In the genomic region with DNA sequence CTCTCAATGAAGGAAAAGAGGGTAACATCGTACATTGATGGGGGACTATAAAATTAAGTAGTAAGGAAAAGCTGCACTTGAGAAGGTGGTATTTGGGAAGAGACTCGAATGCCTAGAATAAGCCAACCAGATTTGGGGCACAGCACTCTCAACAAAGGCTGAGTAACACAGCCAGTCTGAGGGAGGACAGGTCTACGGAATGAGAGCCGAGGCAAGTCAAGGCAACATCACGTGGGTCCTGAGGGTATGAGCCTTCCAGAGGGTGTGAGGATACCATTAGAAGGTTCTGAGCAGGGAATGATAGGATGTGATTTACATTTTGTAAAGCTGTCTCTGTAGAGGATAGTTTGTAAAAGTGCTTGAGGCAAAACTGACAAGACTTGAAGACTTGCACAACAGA, we compare ENCODE assay signal across 28 cellular contexts.
"Had no signal": no experiment of that assay in that cellular context is flagged by ENCODE, and none has a peak within 500 bp of the region (broad histone marks: within the 10 kb centered on the region; RNA-seq: fewer than 3 reads in every experiment).

No MANE protein-coding gene starts in this region.

- H3K27ac ChIP-seq: ascending aorta, body of pancreas, KMS-11, RWPE1, SJCRH30, VCaP had no signal

- H3K4me1 ChIP-seq: ascending aorta, body of pancreas had no signal

- H3K4me2 ChIP-seq: KMS-11, SK-N-SH had no signal

- H3K9me3 ChIP-seq: body of pancreas, SK-N-SH had no signal

- H3K4me3 ChIP-seq: ascending aorta, body of pancreas, SJCRH30 had no signal

- ATAC-seq: activated naive CD4-positive, alpha-beta T cell treated with anti-CD3 and anti-CD28 coated beads, Interleukin-2, amount 50 U/mL, for 72 hours; activated naive CD8-positive, alpha-beta T cell treated with anti-CD3 and anti-CD28 coated beads, Interleukin-2, amount 50 U/mL, for 24 hours; activated T-cell treated with anti-CD3 and anti-CD28 coated beads, Interleukin-2, amount 50 U/mL, for 4 hours; body of pancreas; Panc1 had no signal

- H3K27me3 Mint-ChIP-seq: activated naive CD8-positive, alpha-beta T cell treated with anti-CD3 and anti-CD28 coated beads, Interleukin-2, amount 50 U/mL, for 24 hours; central memory CD8-positive, alpha-beta T cell had no signal

- H3K36me3 ChIP-seq: ascending aorta, SJCRH30 had no signal

- H3K4me3 Mint-ChIP-seq: activated naive CD8-positive, alpha-beta T cell treated with anti-CD3 and anti-CD28 coated beads, Interleukin-2, amount 50 U/mL, for 24 hours; activated T-cell treated with anti-CD3 and anti-CD28 coated beads, Interleukin-2, amount 50 U/mL, for 4 hours; central memory CD8-positive, alpha-beta T cell had no signal

- DNase-seq: activated CD4-positive, alpha-beta T cell treated with anti-CD3 and anti-CD28 coated beads, Interleukin-2, amount 50 U/mL, for 48 hours; activated CD4-positive, CD25-positive, alpha-beta regulatory T cell; activated CD8-positive, alpha-beta memory T cell treated with anti-CD3 and anti-CD28 coated beads for 24 hours; activated effector memory CD4-positive, alpha-beta T cell treated with anti-CD3 and anti-CD28 coated beads, Interleukin-2, amount 50 U/mL, for 16 hours; activated naive CD4-positive, alpha-beta T cell treated with Interleukin-2 at 50 U/mL for 16 hours; activated naive CD8-positive, alpha-beta T cell treated with anti-CD3 and anti-CD28 coated beads, Interleukin-2, amount 50 U/mL, for 24 hours; activated T-cell treated with anti-CD3 and anti-CD28 coated beads, Interleukin-2, amount 50 U/mL, for 4 hours; amniotic stem cell; body of pancreas; NCI-H1092; NCI-H1417; NCI-H1930; NCI-H2171 treated with DMSO at 0.1 percent for 48 hours; NCI-H226; NCI-H526; NCI-H774; OCI-M1; Right ventricle myocardium superior; SJCRH30; SK-N-SH; T-helper 1 cell had no signal

- H3K27ac Mint-ChIP-seq: activated naive CD4-positive, alpha-beta T cell treated with anti-CD3 and anti-CD28 coated beads, Interleukin-2, amount 50 U/mL, for 72 hours; activated naive CD8-positive, alpha-beta T cell treated with anti-CD3 and anti-CD28 coated beads, Interleukin-2, amount 50 U/mL, for 24 hours had no signal

- H3K27me3 ChIP-seq: ascending aorta, body of pancreas, SJCRH30 had no signal
